Comparison of ENCODE assay signal across 9 cellular contexts in genomic region chr9:120985759-120986353, GRCh38. TPM values are rescaled to one million over a fixed set of nuclear protein-coding genes. Genes with fewer than 3 reads are reported as not detected.
DNase-seq lines count a peak whose midpoint lies in the region; ATAC-seq and TF ChIP-seq lines count a peak whose summit lies in the region.
"Had no signal": no experiment of that assay in that cellular context is flagged by ENCODE, and none has a peak within 500 bp of the region (broad histone marks: within the 10 kb centered on the region; RNA-seq: fewer than 3 reads in every experiment).

No MANE protein-coding gene starts in this region.

- peaks cover 0 to 2% (median 0%) of the 10 kb centered on the region in 8 donors for H3K9me3 Mint-ChIP-seq in CD4-positive, alpha-beta memory T cell
- H3K9me3 Mint-ChIP-seq: naive B cell had no signal

- H3K36me3 Mint-ChIP-seq in CD4-positive, alpha-beta memory T cell = peaks cover 0 to 3% of the 10 kb centered on the region in 2 donors

- CTCF ChIA-PET in Panc1 (lab: Charles Lee) = interaction anchor here (1.3 to 2.0 kb wide), 2 partner anchors 75 to 85 kb away, joined by 5 to 20 read pairs; no protein-coding TSS in a partner anchor
- CTCF ChIA-PET in CD4-positive, alpha-beta memory T cell (lab: Charles Lee; ENCODE audit: partially characterized antibody) = interaction anchor here (0.7 to 5.9 kb wide), 4 partner anchors 74 to 167 kb away, joined by 3 to 27 read pairs (median 8); no protein-coding TSS in a partner anchor

- TF ChIP-seq POLR2A in esophagus squamous epithelium (IDR thresholded peaks at IDR 0.05) (no peak), prostate gland (IDR thresholded peaks at IDR 0.05) (no peak)

- BruUV-seq in Panc1 (replicated peaks; lab: Mats Ljungman, UMichigan) = no TSS peak

- H3K4me3 ChIP-seq in HL-60 (replicated peaks; ENCODE audit: insufficient read depth, low read length) (no peak overlapping the region), Panc1 (ENCODE audit: low read depth in 2 of 2, low read length in 2 of 2) (no peak overlapping the region), esophagus squamous epithelium (no peak overlapping the region), prostate gland (no peak overlapping the region)
- no peak overlapping the region for H3K4me3 ChIP-seq in CD4-positive, alpha-beta memory T cell (ENCODE audit: low read length in 2 of 2)

- H3K36me3 ChIP-seq in Panc1 (ENCODE audit: control insufficient read depth, insufficient read depth, low read length) (no peaks in the 10 kb centered on the region), esophagus squamous epithelium (peaks cover 0 to 11% (median 0%) of the 10 kb centered on the region in 3 donors), prostate gland (no peaks in the 10 kb centered on the region)
- H3K36me3 ChIP-seq in CD4-positive, alpha-beta memory T cell (ENCODE audit: insufficient read depth, low read length) = no peaks in the 10 kb centered on the region

- H3K4me1 Mint-ChIP-seq in CD4-positive, alpha-beta memory T cell = peaks cover 0 to 5% (median 2%) of the 10 kb centered on the region in 4 donors

- ATAC-seq in Panc1 = peak; percentile 87

- POLR2A ChIA-PET in Panc1 (lab: Charles Lee) = no interaction called here
- POLR2A ChIA-PET in CD4-positive, alpha-beta memory T cell (lab: Charles Lee; ENCODE audit: partially characterized antibody) = no interaction called here

- H3K4me1 ChIP-seq in Panc1 (ENCODE audit: control insufficient read depth, insufficient read depth, low read length) (no peaks in the 10 kb centered on the region), esophagus squamous epithelium (peaks cover 0 to 3% (median 0%) of the 10 kb centered on the region in 3 donors), prostate gland (replicated peaks) (peaks cover 5% of the 10 kb centered on the region)
- H3K4me1 ChIP-seq in CD4-positive, alpha-beta memory T cell (ENCODE audit: insufficient read depth, low read length) = no peaks in the 10 kb centered on the region

- H3K4me3 Mint-ChIP-seq in CD4-positive, alpha-beta memory T cell = no peak overlapping the region
- H3K4me3 Mint-ChIP-seq: naive B cell had no signal

- H3K27me3 Mint-ChIP-seq in CD4-positive, alpha-beta memory T cell = peaks cover 0 to 2% of the 10 kb centered on the region in 2 donors
- H3K27me3 Mint-ChIP-seq: naive B cell had no signal

- 30 to 41% methylated on average over 2 of the region's 2 CpGs for WGBS in esophagus squamous epithelium, 2 donors
- 4% methylated on average over 2 of the region's 2 CpGs for WGBS in prostate gland

- peak; percentile 4 for DNase-seq in DMS153 (lab: John Stamatoyannopoulos, UW)
- peak in 1 of 2 experiments; percentile 38 for DNase-seq in HL-60 (ENCODE audit: low read depth in 1 of 2, low spot score in 1 of 2)
- peak; percentile 28 for DNase-seq in Panc1 (ENCODE audit: low read depth, low spot score)
- DNase-seq in esophagus squamous epithelium (lab: John Stamatoyannopoulos, UW) = no peak
- DNase-seq in prostate gland (ENCODE audit: low spot score) = peak; percentile 58
- no peak for DNase-seq in CD4-positive, alpha-beta memory T cell
- no peak for DNase-seq in ecto neural progenitor cell (ENCODE audit: low spot score)
- no peak for DNase-seq in NCI-H128 (lab: John Stamatoyannopoulos, UW; ENCODE audit: unreplicated experiment)
- DNase-seq: naive B cell had no signal

- no peak overlapping the region for H3K27ac ChIP-seq in HL-60 (replicated peaks)
- H3K27ac ChIP-seq in Panc1 (ENCODE audit: low read length) = no peak overlapping the region
- H3K27ac ChIP-seq in esophagus squamous epithelium = no peak overlapping the region
- no peak overlapping the region for H3K27ac ChIP-seq in prostate gland
- no peak overlapping the region for H3K27ac ChIP-seq in CD4-positive, alpha-beta memory T cell (ENCODE audit: low read depth, low read length)

- peak; percentile 49 for TF ChIP-seq CTCF in HL-60 (IDR thresholded peaks at IDR 0.05; ENCODE audit: insufficient read depth, low read length)
- peak; percentile 70 for TF ChIP-seq CTCF in Panc1 (IDR thresholded peaks at IDR 0.05)
- peak in 5 of 6 experiments; percentile 21 to 54 (median 41) for TF ChIP-seq CTCF in esophagus squamous epithelium (IDR thresholded peaks at IDR 0.05)
- peak in 3 of 4 experiments; percentile 60 to 75 (median 61) for TF ChIP-seq CTCF in prostate gland (IDR thresholded peaks at IDR 0.05)

- no peak overlapping the region for H3K27ac Mint-ChIP-seq in CD4-positive, alpha-beta memory T cell

- H3K27me3 ChIP-seq in HL-60 (ENCODE audit: insufficient read depth, poor library complexity, severe bottlenecking) (no peaks in the 10 kb centered on the region), Panc1 (ENCODE audit: control insufficient read depth, insufficient read depth, low read length) (no peaks in the 10 kb centered on the region), esophagus squamous epithelium (no peaks in the 10 kb centered on the region), prostate gland (replicated peaks; ENCODE audit: insufficient read depth) (no peaks in the 10 kb centered on the region)
- H3K27me3 ChIP-seq in CD4-positive, alpha-beta memory T cell (ENCODE audit: insufficient read depth, low read length) = no peaks in the 10 kb centered on the region

- intact Hi-C loops in Panc1 (cut with micrococcal nuclease; ENCODE audit: unreplicated experiment) (loop anchor here (2.0 kb wide), 1 partner anchor 77 kb away; no protein-coding TSS in a partner anchor), esophagus squamous epithelium (cut with DNase I) (loop anchor here (10.0 kb wide), 1 partner anchor 69 kb away; the partner anchor contains the start of gene C5), prostate gland (cut with DNase I) (loop anchor here (10.0 kb wide), 1 partner anchor 231 kb away; no protein-coding TSS in a partner anchor)
- intact Hi-C loops in CD4-positive, alpha-beta memory T cell (cut with micrococcal nuclease) = no loop called here

- no peaks in the 10 kb centered on the region for H3K9me3 ChIP-seq in Panc1 (ENCODE audit: control insufficient read depth, insufficient read depth, low read depth, low read length)
- H3K9me3 ChIP-seq in esophagus squamous epithelium = no peaks in the 10 kb centered on the region
- no peaks in the 10 kb centered on the region for H3K9me3 ChIP-seq in prostate gland
- no peaks in the 10 kb centered on the region for H3K9me3 ChIP-seq in CD4-positive, alpha-beta memory T cell (ENCODE audit: control insufficient read depth in 1 of 2, low read length in 2 of 2)

- in situ Hi-C loops in Panc1 (cut with HindIII; ENCODE audit: low pct_unique_long_range_greater_than_20kb, low sequenced_read_pairs) = no loop called here

RNA-seq across cellular contexts. Expression of gene TRAF1, which starts 59.3 kb away (rescaled TPM):
- total RNA-seq in Panc1 (2021; ENCODE audit: unreplicated experiment) (4.7 TPM), esophagus squamous epithelium (1 to 10 TPM; 2.5 to 5.7 (median 2.8) TPM), prostate gland (1 to 10 TPM; 3.1 to 6.9 TPM)
- polyA plus RNA-seq in Panc1 (2012; ENCODE audit: insufficient read length) = 3.7 TPM
- total RNA-seq in CD4-positive, alpha-beta memory T cell = 100 to 1,000 TPM; 174 to 181 TPM
- polyA plus RNA-seq in CD4-positive, alpha-beta memory T cell = 10 to 100 TPM in 1 of 2 donors, 1 to 10 TPM in 1; 7.8 to 14.4 TPM

Comparison
In these comparisons a context has a peak if more than half of its experiments do, and no peak if none do; other contexts are left out.
1. DNase-seq: peak in DMS153 (single experiment), Panc1 (single experiment) and prostate gland (single experiment); none in esophagus squamous epithelium (single experiment), CD4-positive, alpha-beta memory T cell (0 of 5), ecto neural progenitor cell (single experiment) and NCI-H128 (single experiment).
2. RNA of gene TRAF1, which starts 59.3 kb away (total RNA-seq): 174 to 181 TPM in CD4-positive, alpha-beta memory T cell; 3.1 to 6.9 TPM in prostate gland, 4.7 TPM in Panc1 (single experiment) and 2.5 to 5.7 TPM in esophagus squamous epithelium; every median in the first group is over 10 times any median in the second.
3. Peak in every context shown above with its lines, with median percentiles within 50 percentile points of each other: CTCF ChIP-seq.